In the genomic region with DNA sequence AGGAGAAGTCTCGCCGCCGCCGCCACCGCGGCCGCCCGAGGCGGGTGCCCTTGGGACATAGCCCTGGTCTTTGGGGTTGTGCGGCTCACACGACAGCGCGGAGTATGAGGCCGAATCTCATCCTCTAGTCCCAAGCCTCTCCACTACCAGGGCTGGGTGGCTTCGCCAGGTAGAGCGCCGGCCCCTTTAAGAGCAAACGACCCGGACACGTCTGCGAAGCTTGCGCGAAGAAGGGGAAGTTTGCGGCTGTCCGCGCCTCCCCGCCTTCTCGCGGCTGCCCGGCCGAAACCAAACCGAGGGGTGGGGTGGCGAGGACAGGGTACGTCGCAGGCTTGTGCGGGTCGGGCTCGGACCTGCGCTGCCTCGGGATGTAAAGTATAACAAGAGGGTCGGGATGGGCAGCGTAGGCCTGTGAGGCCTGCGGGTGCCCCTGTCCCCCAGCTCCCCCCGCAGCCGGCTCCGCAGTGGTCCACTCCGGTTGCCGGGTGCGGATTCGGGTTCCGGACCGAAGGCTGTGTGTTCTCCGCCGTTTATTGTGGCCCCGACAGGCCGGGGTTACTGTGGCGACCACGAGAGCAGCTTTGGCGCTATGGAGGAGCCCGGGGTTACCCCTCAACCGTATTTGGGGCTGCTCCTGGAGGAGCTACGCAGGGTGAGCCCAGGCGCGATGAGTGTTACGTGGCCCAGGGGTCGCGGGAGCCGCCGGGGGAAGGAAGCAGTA, we compare ENCODE assay signal across 1 cellular context.
TF ChIP-seq lines count a peak whose summit lies in the region.

No MANE protein-coding gene starts in this region.

TF ChIP-seq in A549, 52 proteins besides CTCF, POLR2A, EP300 and RAD21 (continued from another document):
- TF ChIP-seq ATOH8 (CRISPR knock-in tag; IDR thresholded peaks at IDR 0.05; ENCODE audit: low read depth) (no peak), CHD4 (IDR thresholded peaks at IDR 0.05; ENCODE audit: borderline replicate concordance) (no peak), GATA3 (IDR thresholded peaks at IDR 0.05; ENCODE audit: borderline replicate concordance) (peak; percentile 73), PBX3 (IDR thresholded peaks at IDR 0.05) (peak; percentile 41; the same call in 1 of the 2 replicates), ZFP36 (IDR thresholded peaks at IDR 0.05; ENCODE audit: borderline replicate concordance, partially characterized antibody) (no peak), HOXB5 (CRISPR knock-in tag; IDR thresholded peaks at IDR 0.05) (no peak), PHF8 (IDR thresholded peaks at IDR 0.05; ENCODE audit: borderline replicate concordance, low read depth) (no peak), MAZ (IDR thresholded peaks at IDR 0.05; ENCODE audit: borderline replicate concordance, low read depth, low read length) (no peak), JUN (IDR thresholded peaks at IDR 0.05) (peak in 1 of 2 experiments; percentile 59; a peak in 3 of 5 replicates), JUNB (IDR thresholded peaks at IDR 0.05) (no peak), HOXA7 (CRISPR knock-in tag; IDR thresholded peaks at IDR 0.05) (no peak), EHMT2 (IDR thresholded peaks at IDR 0.05; ENCODE audit: low read depth) (no peak), RFX5 (IDR thresholded peaks at IDR 0.05) (no peak), ESRRA (IDR thresholded peaks at IDR 0.05; ENCODE audit: borderline replicate concordance, low read length) (no peak)
- TF ChIP-seq, protein P1, sequence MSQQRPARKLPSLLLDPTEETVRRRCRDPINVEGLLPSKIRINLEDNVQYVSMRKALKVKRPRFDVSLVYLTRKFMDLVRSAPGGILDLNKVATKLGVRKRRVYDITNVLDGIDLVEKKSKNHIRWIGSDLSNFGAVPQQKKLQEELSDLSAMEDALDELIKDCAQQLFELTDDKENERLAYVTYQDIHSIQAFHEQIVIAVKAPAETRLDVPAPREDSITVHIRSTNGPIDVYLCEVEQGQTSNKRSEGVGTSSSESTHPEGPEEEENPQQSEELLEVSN (IDR thresholded peaks at IDR 0.05; ENCODE audit: borderline replicate concordance, low read depth): peak; percentile 49; the same call in 1 of the 2 replicates
